In the genomic region with DNA sequence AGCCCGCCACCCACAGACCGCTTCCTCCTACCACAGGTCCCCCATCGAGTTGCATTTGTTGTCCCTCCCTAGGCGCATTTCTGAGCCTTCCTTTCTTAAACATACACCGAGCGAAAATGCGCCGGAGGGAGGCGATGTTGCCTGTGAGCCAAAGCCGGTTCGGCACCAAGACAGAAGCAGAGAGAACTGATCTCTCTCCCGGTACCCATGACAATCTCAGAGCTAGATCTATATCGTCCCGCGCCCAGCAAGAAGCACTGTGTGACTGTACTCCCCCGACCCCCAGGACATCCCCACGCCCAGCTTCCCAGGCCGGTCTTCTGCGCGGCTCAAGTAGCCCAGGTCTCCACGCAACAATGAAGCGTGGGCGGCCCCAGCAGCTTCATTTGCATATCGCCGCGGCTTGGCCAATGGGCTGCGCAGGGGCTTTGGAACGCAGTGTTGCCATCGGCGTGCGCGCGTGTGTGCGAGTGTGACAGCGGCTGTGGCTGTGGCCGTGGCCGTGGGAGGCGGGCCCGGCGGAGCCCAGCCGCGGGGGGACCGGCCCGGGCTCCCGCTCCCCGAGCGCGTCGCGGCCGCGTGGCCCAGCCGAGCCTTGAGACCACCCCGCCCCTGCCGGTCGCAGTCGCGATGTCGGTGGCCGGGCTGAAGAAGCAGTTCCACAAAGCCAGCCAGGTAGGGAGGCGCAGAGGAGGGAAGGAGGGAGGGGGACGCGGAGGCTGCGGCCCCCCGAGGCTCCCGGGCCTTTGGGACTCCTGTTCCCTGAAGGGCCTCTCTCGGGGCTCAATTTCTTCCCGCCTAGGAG, we compare ENCODE assay signal across 8 cellular contexts. TPM values are rescaled to one million over a fixed set of nuclear protein-coding genes. Genes with fewer than 3 reads are reported as not detected.
DNase-seq lines count a peak whose midpoint lies in the region; ATAC-seq and TF ChIP-seq lines count a peak whose summit lies in the region.

A gene with protein sequence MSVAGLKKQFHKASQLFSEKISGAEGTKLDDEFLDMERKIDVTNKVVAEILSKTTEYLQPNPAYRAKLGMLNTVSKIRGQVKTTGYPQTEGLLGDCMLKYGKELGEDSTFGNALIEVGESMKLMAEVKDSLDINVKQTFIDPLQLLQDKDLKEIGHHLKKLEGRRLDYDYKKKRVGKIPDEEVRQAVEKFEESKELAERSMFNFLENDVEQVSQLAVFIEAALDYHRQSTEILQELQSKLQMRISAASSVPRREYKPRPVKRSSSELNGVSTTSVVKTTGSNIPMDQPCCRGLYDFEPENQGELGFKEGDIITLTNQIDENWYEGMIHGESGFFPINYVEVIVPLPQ (plus strand): TSS at position 438 of the 805 bp plus-strand sequence. CDS start 193 bp downstream, at position 631.

- no peaks in the 10 kb centered on the region for H3K36me3 ChIP-seq in ES-I3 (ENCODE audit: insufficient read depth, low read length)

- POLR2A ChIA-PET in activated CD4-positive, alpha-beta T cell treated with anti-CD3 and anti-CD28 coated beads, Interleukin-2, amount 10 ng/mL, durations not matched to agents 7 days and 5 days (lab: Charles Lee): no interaction called here

- DNase-seq in LNCaP clone FGC (ENCODE audit: low read depth) (peak; percentile 41), ecto neural progenitor cell (ENCODE audit: low spot score) (peak; percentile 92), left lobe of liver (ENCODE audit: low spot score) (peak; percentile 58)
- peak; percentile 73 for DNase-seq in activated CD4-positive, alpha-beta T cell treated with anti-CD3 and anti-CD28 coated beads, Interleukin-2, amount 10 ng/mL, durations not matched to agents 7 days and 5 days
- DNase-seq in stimulated activated CD4-positive, alpha-beta T cell treated with anti-CD3 and anti-CD28 coated beads, Interleukin-15, amount 100 ng/mL, for 48 hours (ENCODE audit: low read depth in 2 of 2): peak; percentile 44 to 57

- CTCF ChIA-PET in activated CD4-positive, alpha-beta T cell treated with anti-CD3 and anti-CD28 coated beads, Interleukin-2, amount 10 ng/mL, durations not matched to agents 7 days and 5 days (lab: Charles Lee): no interaction called here

- H3K9me3 Mint-ChIP-seq in activated CD4-positive, alpha-beta T cell treated with anti-CD3 and anti-CD28 coated beads, Interleukin-2, amount 10 ng/mL, durations not matched to agents 7 days and 5 days: no peaks in the 10 kb centered on the region

- no peaks in the 10 kb centered on the region for H3K36me3 Mint-ChIP-seq in activated CD4-positive, alpha-beta T cell treated with anti-CD3 and anti-CD28 coated beads, Interleukin-2, amount 10 ng/mL, durations not matched to agents 7 days and 5 days (ENCODE audit: low read depth)

- no peaks in the 10 kb centered on the region for H3K4me1 ChIP-seq in ES-I3 (ENCODE audit: insufficient read depth, low read length)

- H3K4me3 ChIP-seq in LNCaP clone FGC (ENCODE audit: low read depth, low read length): peak within 1 kb of the TSS; percentile 50

- peak within 1 kb of the TSS; percentile 90 for H3K9ac ChIP-seq in ES-I3 (ENCODE audit: low read depth, low read length)

- peak; percentile 75 for TF ChIP-seq CTCF in LNCaP clone FGC (IDR thresholded peaks at IDR 0.05; ENCODE audit: control insufficient read depth, extremely low read depth, insufficient read depth)

- peaks cover 41% of the 10 kb centered on the region for H3K27me3 Mint-ChIP-seq in activated CD4-positive, alpha-beta T cell treated with anti-CD3 and anti-CD28 coated beads, Interleukin-2, amount 10 ng/mL, durations not matched to agents 7 days and 5 days

- H3K4me3 Mint-ChIP-seq in activated CD4-positive, alpha-beta T cell treated with anti-CD3 and anti-CD28 coated beads, Interleukin-2, amount 10 ng/mL, durations not matched to agents 7 days and 5 days: peak within 1 kb of the TSS; percentile 70

- H3K4me1 Mint-ChIP-seq in activated CD4-positive, alpha-beta T cell treated with anti-CD3 and anti-CD28 coated beads, Interleukin-2, amount 10 ng/mL, durations not matched to agents 7 days and 5 days: peaks cover 9% of the 10 kb centered on the region

- H3K27ac Mint-ChIP-seq in activated CD4-positive, alpha-beta T cell treated with anti-CD3 and anti-CD28 coated beads, Interleukin-2, amount 10 ng/mL, durations not matched to agents 7 days and 5 days: no peak within 1 kb of the TSS

- ATAC-seq in left lobe of liver: peak; percentile 88
- no peak for ATAC-seq in HG02885 (IDR thresholded peaks at IDR 0.05; ENCODE audit: poor library complexity, unreplicated experiment)
- ATAC-seq in HG03280 (IDR thresholded peaks at IDR 0.05; ENCODE audit: unreplicated experiment): no peak

- no peaks in the 10 kb centered on the region for H3K9me3 ChIP-seq in ES-I3 (ENCODE audit: control insufficient read depth, insufficient read depth, low read length)

RNA-seq across cellular contexts. Expression of the gene that starts here (rescaled TPM):
- not detected for total RNA-seq in activated CD4-positive, alpha-beta T cell treated with anti-CD3 and anti-CD28 coated beads, Interleukin-2, amount 10 ng/mL, durations not matched to agents 7 days and 5 days
- total RNA-seq in left lobe of liver: not detected

Comparison
In these comparisons a context has a peak if more than half of its experiments do, and no peak if none do; other contexts are left out.
1. Peak in DNase-seq in activated CD4-positive, alpha-beta T cell treated with anti-CD3 and anti-CD28 coated beads, Interleukin-2, amount 10 ng/mL, durations not matched to agents 7 days and 5 days; RNA of the gene not detected or under 1 TPM.
2. Peak in DNase-seq and ATAC-seq in left lobe of liver; RNA of the gene not detected or under 1 TPM.
3. DNase-seq: peak in every context shown above with its lines; median percentile 92 in ecto neural progenitor cell; 73 in activated CD4-positive, alpha-beta T cell treated with anti-CD3 and anti-CD28 coated beads, Interleukin-2, amount 10 ng/mL, durations not matched to agents 7 days and 5 days; 58 in left lobe of liver; 50 in stimulated activated CD4-positive, alpha-beta T cell treated with anti-CD3 and anti-CD28 coated beads, Interleukin-15, amount 100 ng/mL, for 48 hours; 41 in LNCaP clone FGC.